9 cellular contexts compared by ENCODE assay signal in genomic region chr2:49490710-49491109, GRCh38.
DNase-seq lines count a peak whose midpoint lies in the region; TF ChIP-seq lines count a peak whose summit lies in the region.
"Had no signal": no experiment of that assay in that cellular context is flagged by ENCODE, and none has a peak within 500 bp of the region (broad histone marks: within the 10 kb centered on the region; RNA-seq: fewer than 3 reads in every experiment).

No MANE protein-coding gene starts in this region.

- no peaks in the 10 kb centered on the region for H3K36me3 Mint-ChIP-seq in activated CD4-positive, alpha-beta T cell treated with anti-CD3 and anti-CD28 coated beads, Interleukin-2, amount 10 ng/mL, durations not matched to agents 7 days and 5 days (ENCODE audit: low read depth)
- H3K36me3 Mint-ChIP-seq: natural killer cell had no signal

- H3K4me3 Mint-ChIP-seq in activated CD4-positive, alpha-beta T cell treated with anti-CD3 and anti-CD28 coated beads, Interleukin-2, amount 10 ng/mL, durations not matched to agents 7 days and 5 days, result no peak overlapping the region
- H3K4me3 Mint-ChIP-seq: natural killer cell had no signal

- CTCF ChIA-PET in activated CD4-positive, alpha-beta T cell treated with anti-CD3 and anti-CD28 coated beads, Interleukin-2, amount 10 ng/mL, durations not matched to agents 7 days and 5 days (lab: Charles Lee), result no interaction called here
- CTCF ChIA-PET in HEK293T (lab: Yijun Ruan, JAX), result interaction anchor here (0.6 kb wide), 1 partner anchor 546 kb away, joined by 3 read pairs; no protein-coding TSS in a partner anchor

- H3K27ac Mint-ChIP-seq in activated CD4-positive, alpha-beta T cell treated with anti-CD3 and anti-CD28 coated beads, Interleukin-2, amount 10 ng/mL, durations not matched to agents 7 days and 5 days, result no peak overlapping the region
- H3K27ac Mint-ChIP-seq: natural killer cell had no signal

- WGBS in lower leg skin, 2 donors, result 58 to 66% methylated on average over 4 to 5 of the region's 5 CpGs

- peaks cover 3% of the 10 kb centered on the region for H3K9me3 Mint-ChIP-seq in activated CD4-positive, alpha-beta T cell treated with anti-CD3 and anti-CD28 coated beads, Interleukin-2, amount 10 ng/mL, durations not matched to agents 7 days and 5 days

- TF ChIP-seq POLR2A in lower leg skin (IDR thresholded peaks at IDR 0.05), result no peak

- H3K9me3 ChIP-seq in OCI-LY1 (ENCODE audit: low read length), result no peaks in the 10 kb centered on the region
- peaks cover 0 to 6% of the 10 kb centered on the region in 2 donors for H3K9me3 ChIP-seq in ascending aorta

- H3K4me3 ChIP-seq in OCI-LY1 (ENCODE audit: low read depth, low read length, poor library complexity, severe bottlenecking) (no peak overlapping the region), lower leg skin (ENCODE audit: low read depth, poor library complexity, severe bottlenecking) (no peak overlapping the region), ascending aorta (no peak overlapping the region)

- no peaks in the 10 kb centered on the region for H3K4me1 Mint-ChIP-seq in activated CD4-positive, alpha-beta T cell treated with anti-CD3 and anti-CD28 coated beads, Interleukin-2, amount 10 ng/mL, durations not matched to agents 7 days and 5 days
- H3K4me1 Mint-ChIP-seq: natural killer cell had no signal

- POLR2A ChIA-PET in activated CD4-positive, alpha-beta T cell treated with anti-CD3 and anti-CD28 coated beads, Interleukin-2, amount 10 ng/mL, durations not matched to agents 7 days and 5 days (lab: Charles Lee), result no interaction called here
- POLR2A ChIA-PET in HEK293T (lab: Yijun Ruan, JAX), result no interaction called here

- H3K27ac ChIP-seq in OCI-LY1 (ENCODE audit: low read depth, low read length, poor library complexity, severe bottlenecking), result no peak overlapping the region
- no peak overlapping the region for H3K27ac ChIP-seq in ascending aorta

- H3K4me2 ChIP-seq in OCI-LY1 (ENCODE audit: low read length), result no peak overlapping the region

- H3K9me2 ChIP-seq in OCI-LY1 (ENCODE audit: low read depth, low read length), result no peaks in the 10 kb centered on the region

- H3K9ac ChIP-seq in OCI-LY1 (ENCODE audit: low read length), result no peak overlapping the region

- H3K27me3 ChIP-seq in OCI-LY1 (ENCODE audit: insufficient read depth, low read length) (no peaks in the 10 kb centered on the region), ascending aorta (no peaks in the 10 kb centered on the region)

- H3K79me2 ChIP-seq in OCI-LY1 (ENCODE audit: insufficient read depth, low read length), result no peaks in the 10 kb centered on the region

- H3K4me1 ChIP-seq in OCI-LY1 (ENCODE audit: insufficient read depth, low read length, severe bottlenecking), result no peaks in the 10 kb centered on the region
- no peaks in the 10 kb centered on the region for H3K4me1 ChIP-seq in ascending aorta

- TF ChIP-seq CTCF in OCI-LY1 (IDR thresholded peaks at IDR 0.05; ENCODE audit: low read length), result peak; percentile 79
- TF ChIP-seq CTCF in lower leg skin (IDR thresholded peaks at IDR 0.05), result no peak
- TF ChIP-seq CTCF in ascending aorta (IDR thresholded peaks at IDR 0.05), result peak in 1 of 3 experiments; percentile 6

- DNase-seq in activated CD4-positive, alpha-beta T cell treated with anti-CD3 and anti-CD28 coated beads, Interleukin-2, amount 10 ng/mL, durations not matched to agents 7 days and 5 days, result peak; percentile 16
- no peak for DNase-seq in activated CD4-positive, alpha-beta T cell treated with anti-CD3 and anti-CD28 coated beads, Interleukin-2, amount 50 U/mL, for 1 hour
- DNase-seq in HEK293T (ENCODE audit: extremely low spot score) (peak; percentile 48), foreskin melanocyte (peak; percentile 29), C1 segment of cervical spinal cord (lab: John Stamatoyannopoulos, UW) (no peak), lower leg skin (ENCODE audit: low spot score in 2 of 2) (no peak), ascending aorta (ENCODE audit: low spot score in 2 of 2) (no peak)
- DNase-seq: natural killer cell had no signal

- intact Hi-C loops in lower leg skin (cut with DNase I; ENCODE audit: low total_unique reads) (no loop called here), ascending aorta (cut with DNase I) (no loop called here)

- no peaks in the 10 kb centered on the region for H3K27me3 Mint-ChIP-seq in activated CD4-positive, alpha-beta T cell treated with anti-CD3 and anti-CD28 coated beads, Interleukin-2, amount 10 ng/mL, durations not matched to agents 7 days and 5 days

- no peaks in the 10 kb centered on the region for H3K36me3 ChIP-seq in OCI-LY1 (ENCODE audit: insufficient read depth, low read length)
- no peaks in the 10 kb centered on the region for H3K36me3 ChIP-seq in ascending aorta

- H3F3A ChIP-seq in OCI-LY1 (ENCODE audit: insufficient read depth, low read length), result no peaks in the 10 kb centered on the region

- H2AFZ ChIP-seq in OCI-LY1 (ENCODE audit: low read length), result no peak overlapping the region

- no peaks in the 10 kb centered on the region for H4K20me1 ChIP-seq in OCI-LY1 (ENCODE audit: insufficient read depth, low read length)

TF ChIP-seq in HEK293T, 16 proteins besides CTCF, POLR2A, EP300 and RAD21:
- TF ChIP-seq LEF1 (IDR thresholded peaks at IDR 0.05; ENCODE audit: borderline replicate concordance) (no peak), L3MBTL2 (conservative IDR thresholded peaks at IDR 0.05) (no peak), NFRKB (IDR thresholded peaks at IDR 0.05) (no peak)

Comparison
In these comparisons a context has a peak if more than half of its experiments do, and no peak if none do; other contexts are left out.
1. DNase-seq: peak in activated CD4-positive, alpha-beta T cell treated with anti-CD3 and anti-CD28 coated beads, Interleukin-2, amount 10 ng/mL, durations not matched to agents 7 days and 5 days (single experiment), HEK293T (single experiment) and foreskin melanocyte (single experiment); none in activated CD4-positive, alpha-beta T cell treated with anti-CD3 and anti-CD28 coated beads, Interleukin-2, amount 50 U/mL, for 1 hour (single experiment), C1 segment of cervical spinal cord (0 of 14), lower leg skin (0 of 2) and ascending aorta (0 of 2).